9 cellular contexts compared by ENCODE assay signal in the genomic region with DNA sequence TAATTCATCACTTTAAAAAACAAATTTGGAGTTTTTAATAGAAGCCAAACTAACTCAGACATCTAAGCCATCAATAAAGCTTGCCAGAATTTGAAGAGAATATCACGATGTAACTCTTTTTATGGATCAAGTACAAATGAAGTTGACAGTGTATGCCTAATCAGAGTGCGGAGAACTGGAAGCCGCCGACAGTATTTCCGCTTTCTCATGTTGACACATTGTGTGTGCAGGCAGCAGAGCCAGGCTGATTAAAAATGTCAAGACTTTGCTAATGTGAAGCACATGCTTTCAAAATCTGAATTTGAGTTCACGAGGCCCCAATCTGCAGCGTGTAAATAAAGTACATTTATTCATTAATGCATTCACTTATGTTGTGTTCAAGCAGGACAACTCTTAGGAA.
"Had no signal": no experiment of that assay in that cellular context is flagged by ENCODE, and none has a peak within 500 bp of the region (broad histone marks: within the 10 kb centered on the region; RNA-seq: fewer than 3 reads in every experiment).

No MANE protein-coding gene starts in this region.

- H3K4me3 ChIP-seq: GM23338 had no signal

- H3K27ac Mint-ChIP-seq: GM23338, H9, IgD-negative memory B cell had no signal

- H2AFZ ChIP-seq: GM23338 had no signal

- H3K9me3 Mint-ChIP-seq: GM23338, H9 had no signal

- H3K27ac ChIP-seq: HL-60, KMS-11 had no signal

- ATAC-seq: GM23338, HepG2 had no signal

- H3K9ac ChIP-seq: KMS-11 had no signal

- DNase-seq: H9, HCEC 1CT, Karpas-422, KBM-7 had no signal

- H3K4me1 Mint-ChIP-seq: GM23338, H9, IgD-negative memory B cell had no signal

- H3K27me3 Mint-ChIP-seq: IgD-negative memory B cell had no signal

- H3K36me3 Mint-ChIP-seq: IgD-negative memory B cell had no signal

- H3K4me3 Mint-ChIP-seq: GM23338, H9, IgD-negative memory B cell had no signal

- H3K4me2 ChIP-seq: GM23338, KMS-11 had no signal
